ENCODE assay signal across 18 cellular contexts in the genomic region with DNA sequence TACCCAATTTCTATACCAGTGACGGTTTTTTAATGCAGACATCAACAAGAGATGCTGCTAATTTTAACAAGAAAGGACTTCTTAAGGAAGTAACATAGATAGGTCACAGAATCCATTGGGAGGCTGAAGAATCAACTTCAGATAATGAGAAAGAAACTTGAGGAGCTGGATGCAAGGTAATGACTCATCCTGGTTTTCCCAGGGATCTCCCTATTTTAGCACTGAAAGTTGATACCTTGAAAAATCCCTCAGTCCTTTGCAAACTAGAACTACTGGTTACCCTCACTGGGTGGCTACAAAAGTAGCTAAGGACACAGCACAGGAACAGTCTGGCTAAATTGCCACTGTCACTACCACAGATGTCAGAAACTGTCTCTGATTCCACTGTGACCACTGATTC.
DNase-seq lines count a peak whose midpoint lies in the region; ATAC-seq and TF ChIP-seq lines count a peak whose summit lies in the region.
"Had no signal": no experiment of that assay in that cellular context is flagged by ENCODE, and none has a peak within 500 bp of the region (broad histone marks: within the 10 kb centered on the region; RNA-seq: fewer than 3 reads in every experiment).

No MANE protein-coding gene starts in this region.

- H2AK5ac ChIP-seq in mesendoderm (ENCODE audit: low read length), result no peak overlapping the region

- H2BK120ac ChIP-seq in mesendoderm (ENCODE audit: low read depth, low read length), result no peak overlapping the region

- no peak overlapping the region for H3K4ac ChIP-seq in mesendoderm (ENCODE audit: low read depth, low read length)

- peak; percentile 5 for DNase-seq in GM23338 (ENCODE audit: low spot score)
- DNase-seq in LHCN-M2 (ENCODE audit: low read depth), result peak; percentile 13
- DNase-seq in mammary epithelial cell, result peak; percentile 1
- DNase-seq in mesendoderm, result peak; percentile 28
- no peak for DNase-seq in sigmoid colon
- DNase-seq in HFFc6, result no peak
- DNase-seq: CD4-positive, CD25-positive, alpha-beta regulatory T cell; DMS79; Karpas-422; NCI-H1417; NCI-H1930; NCI-H524; SHP77 treated with DMSO at 0.1 percent for 48 hours; T-helper 1 cell had no signal

- no peak overlapping the region for H3K18ac ChIP-seq in mesendoderm (ENCODE audit: low read length)

- H3K4me1 Mint-ChIP-seq in GM23338 (peaks cover 17% of the 10 kb centered on the region), HFFc6 (ENCODE audit: low read depth) (no peaks in the 10 kb centered on the region)

- H3K4me1 ChIP-seq in GM23338 (ENCODE audit: insufficient read depth) (peaks cover 4% of the 10 kb centered on the region; the same call in 1 of the 2 replicates), mammary epithelial cell (ENCODE audit: insufficient read depth, low read length) (no peaks in the 10 kb centered on the region), mesendoderm (ENCODE audit: control insufficient read depth, low read depth, low read length) (no peaks in the 10 kb centered on the region), sigmoid colon (no peaks in the 10 kb centered on the region)
- H3K4me1 ChIP-seq: HAP-1 had no signal

- H3K27me3 ChIP-seq in GM23338 (ENCODE audit: insufficient read depth) (no peaks in the 10 kb centered on the region), mammary epithelial cell (ENCODE audit: insufficient read depth, low read length) (no peaks in the 10 kb centered on the region), mesendoderm (ENCODE audit: insufficient read depth, low read length, poor library complexity) (no peaks in the 10 kb centered on the region), sigmoid colon (no peaks in the 10 kb centered on the region)

- dilution Hi-C loops in mammary epithelial cell (cut with HindIII; ENCODE audit: low sequenced_read_pairs), result no loop called here

- no peak overlapping the region for H3K4me3 ChIP-seq in GM23338
- H3K4me3 ChIP-seq in mammary epithelial cell (replicated peaks in 1 of 3; ENCODE audit: insufficient read depth in 1 of 3, low read depth in 2 of 3, low read length in 3 of 3), result no peak overlapping the region
- H3K4me3 ChIP-seq in mesendoderm (ENCODE audit: low read length), result no peak overlapping the region
- H3K4me3 ChIP-seq in sigmoid colon, result no peak overlapping the region
- H3K4me3 ChIP-seq: HAP-1 had no signal

- H3K79me1 ChIP-seq in mesendoderm (ENCODE audit: low read length), result no peaks in the 10 kb centered on the region

- H3K9me2 ChIP-seq in GM23338 (ENCODE audit: insufficient read depth), result peaks cover 8% of the 10 kb centered on the region; the same call in 1 of the 2 replicates

- no peak overlapping the region for H3K56ac ChIP-seq in mesendoderm (ENCODE audit: low read length)

- H3K9me3 ChIP-seq in mammary epithelial cell (replicated peaks; ENCODE audit: insufficient read depth, low read length) (no peaks in the 10 kb centered on the region), sigmoid colon (peaks cover 0 to 5% (median 0%) of the 10 kb centered on the region in 4 donors)
- H3K9me3 ChIP-seq: HAP-1 had no signal

- H2BK15ac ChIP-seq in mesendoderm (replicated peaks; ENCODE audit: low read depth), result no peak overlapping the region

- TF ChIP-seq EP300 in sigmoid colon (IDR thresholded peaks at IDR 0.05), result no peak

- H3K36me3 ChIP-seq in GM23338 (ENCODE audit: insufficient read depth), result no peaks in the 10 kb centered on the region
- H3K36me3 ChIP-seq in mammary epithelial cell (ENCODE audit: insufficient read depth, low read length), result no peaks in the 10 kb centered on the region
- no peaks in the 10 kb centered on the region for H3K36me3 ChIP-seq in mesendoderm (ENCODE audit: control insufficient read depth, insufficient read depth, low read length)
- H3K36me3 ChIP-seq in sigmoid colon, result no peaks in the 10 kb centered on the region
- H3K36me3 ChIP-seq: HAP-1 had no signal

- no peak overlapping the region for H3K4me2 ChIP-seq in GM23338
- H3K4me2 ChIP-seq in mammary epithelial cell (ENCODE audit: insufficient read depth, low read depth, low read length), result no peak overlapping the region
- no peak overlapping the region for H3K4me2 ChIP-seq in mesendoderm (ENCODE audit: low read length)

- H4K8ac ChIP-seq in mesendoderm (ENCODE audit: low read depth, low read length), result no peak overlapping the region

- H3K27me3 Mint-ChIP-seq in GM23338 (ENCODE audit: insufficient read depth, low read depth, poor library complexity) (no peaks in the 10 kb centered on the region), HFFc6 (ENCODE audit: insufficient read depth) (no peaks in the 10 kb centered on the region)
- H3K27me3 Mint-ChIP-seq: B cell; CD4-positive, CD25-positive, alpha-beta regulatory T cell had no signal

- no peak overlapping the region for H2BK5ac ChIP-seq in mesendoderm (ENCODE audit: low read length)

- H4K20me1 ChIP-seq in GM23338 (replicated peaks; ENCODE audit: insufficient read depth) (no peaks in the 10 kb centered on the region), mammary epithelial cell (ENCODE audit: insufficient read depth, low read length) (no peaks in the 10 kb centered on the region)

- no peak overlapping the region for H4K5ac ChIP-seq in mesendoderm (ENCODE audit: low read length)

- intact Hi-C loops in mammary epithelial cell (cut with micrococcal nuclease), result no loop called here
- intact Hi-C loops in sigmoid colon (cut with DNase I), result no loop called here

- no TSS peak for BruUV-seq in mammary epithelial cell (replicated peaks; lab: Mats Ljungman, UMichigan)

- H3K27ac ChIP-seq in GM23338 (ENCODE audit: low read depth) (no peak overlapping the region), mammary epithelial cell (ENCODE audit: insufficient read depth, low read depth, low read length) (no peak overlapping the region), mesendoderm (ENCODE audit: low read depth, low read length) (no peak overlapping the region), sigmoid colon (no peak overlapping the region)

- H3K4me3 Mint-ChIP-seq in GM23338 (no peak overlapping the region), HFFc6 (no peak overlapping the region)
- H3K4me3 Mint-ChIP-seq: B cell; CD4-positive, CD25-positive, alpha-beta regulatory T cell had no signal

- peaks cover 8% of the 10 kb centered on the region for H3K9me3 Mint-ChIP-seq in GM23338
- no peaks in the 10 kb centered on the region for H3K9me3 Mint-ChIP-seq in HFFc6

- ATAC-seq in GM23338, result no peak
- no peak for ATAC-seq in HG03342 (IDR thresholded peaks at IDR 0.05; ENCODE audit: unreplicated experiment)
- ATAC-seq: SK-N-SH treated with all-trans-retinoic acid at 6 μM for 48 hours had no signal

- no peak for TF ChIP-seq POLR2A in sigmoid colon (IDR thresholded peaks at IDR 0.05)

- WGBS in mammary epithelial cell (ENCODE audit: low coverage, missing lambda C conversion rate), result 21% methylated on average over 1 of the region's 1 CpG
- WGBS in mesendoderm (ENCODE audit: extremely low coverage, insufficient coverage, low lambda C conversion rate), result no CpG with 5 or more reads among the region's 1 CpG
- WGBS in sigmoid colon, 2 donors, result 59 to 78% methylated on average over 1 of the region's 1 CpG

- H3K79me2 ChIP-seq in GM23338 (replicated peaks; ENCODE audit: insufficient read depth), result no peaks in the 10 kb centered on the region
- no peaks in the 10 kb centered on the region for H3K79me2 ChIP-seq in mammary epithelial cell (ENCODE audit: insufficient read depth, low read length)
- H3K79me2 ChIP-seq in mesendoderm (ENCODE audit: control insufficient read depth, insufficient read depth, low read length), result no peaks in the 10 kb centered on the region

- no peak for TF ChIP-seq CTCF in GM23338 (conservative IDR thresholded peaks at IDR 0.05; ENCODE audit: low read depth in 2 of 2)
- TF ChIP-seq CTCF in mammary epithelial cell (conservative IDR thresholded peaks at IDR 0.05 in 1 of 2, IDR thresholded peaks at IDR 0.05 in 1 of 2; ENCODE audit: extremely low read depth in 1 of 2, insufficient read depth in 1 of 2, low read depth in 1 of 2, low read length in 2 of 2), result no peak
- TF ChIP-seq CTCF in sigmoid colon (IDR thresholded peaks at IDR 0.05), result no peak
- no peak for TF ChIP-seq CTCF in HFFc6 (IDR thresholded peaks at IDR 0.05)

- H2AFZ ChIP-seq in GM23338, result no peak overlapping the region
- H2AFZ ChIP-seq in mammary epithelial cell (ENCODE audit: low read depth, low read length), result no peak overlapping the region

- CTCF ChIA-PET in mammary epithelial cell (lab: Charles Lee; ENCODE audit: low non-redundant PET), result no interaction called here

- H3F3A ChIP-seq in GM23338 (replicated peaks; ENCODE audit: low read depth), result no peaks in the 10 kb centered on the region

- in situ Hi-C loops in mammary epithelial cell (cut with MboI; ENCODE audit: low sequenced_read_pairs in 2 of 2), result no loop called here

- H3K9ac ChIP-seq in mammary epithelial cell (ENCODE audit: insufficient read depth, low read length) (no peak overlapping the region), mesendoderm (ENCODE audit: low read length) (no peak overlapping the region)

- H3K27ac Mint-ChIP-seq in GM23338 (no peak overlapping the region), HFFc6 (no peak overlapping the region)
- H3K27ac Mint-ChIP-seq: B cell; CD4-positive, CD25-positive, alpha-beta regulatory T cell had no signal

- H3K36me3 Mint-ChIP-seq in GM23338 (ENCODE audit: low read depth), result no peaks in the 10 kb centered on the region
- H3K36me3 Mint-ChIP-seq in HFFc6 (ENCODE audit: low read depth), result no peaks in the 10 kb centered on the region

- no peak overlapping the region for H3K23ac ChIP-seq in mesendoderm (ENCODE audit: low read length)

TF ChIP-seq in GM23338, 12 proteins besides CTCF, POLR2A, EP300 and RAD21 (continues in another document):
- no peak for TF ChIP-seq STAT1 (IDR thresholded peaks at IDR 0.05; ENCODE audit: unreplicated experiment)
- TF ChIP-seq ZNF331 (CRISPR knock-in tag; IDR thresholded peaks at IDR 0.05; ENCODE audit: low read depth), result no peak
- no peak for TF ChIP-seq JUNB (IDR thresholded peaks at IDR 0.05; ENCODE audit: unreplicated experiment)

Comparison
In these comparisons a context has a peak if more than half of its experiments do, and no peak if none do; other contexts are left out.
1. DNase-seq: peak in GM23338 (single experiment), LHCN-M2 (single experiment), mammary epithelial cell (single experiment) and mesendoderm (single experiment); none in sigmoid colon (single experiment) and HFFc6 (single experiment).